18 cellular contexts compared by ENCODE assay signal in the genomic region with DNA sequence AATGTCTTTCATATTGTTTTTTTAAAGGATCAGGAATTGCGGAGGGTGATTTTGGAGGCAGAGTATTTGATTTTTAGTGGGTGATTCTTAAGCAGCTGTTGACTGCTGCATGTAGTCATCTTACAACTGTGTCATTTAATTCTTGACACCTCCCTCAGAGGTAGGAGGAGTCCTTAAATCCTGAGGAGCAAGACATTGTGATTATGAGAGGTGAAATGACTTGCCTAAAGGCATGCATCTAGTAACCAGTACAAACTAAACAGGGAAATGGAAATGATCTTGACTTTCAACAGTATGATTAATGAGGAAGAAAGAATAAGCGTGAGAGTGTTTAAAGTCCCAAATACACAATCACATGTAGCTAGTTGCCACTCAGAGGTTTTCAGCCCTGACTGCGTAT.
DNase-seq lines count a peak whose midpoint lies in the region; ATAC-seq, FAIRE-seq and TF ChIP-seq lines count a peak whose summit lies in the region.
"Had no signal": no experiment of that assay in that cellular context is flagged by ENCODE, and none has a peak within 500 bp of the region (broad histone marks: within the 10 kb centered on the region; RNA-seq: fewer than 3 reads in every experiment).

No MANE protein-coding gene starts in this region.

- peak overlapping the region; percentile 39 for H3K4me2 ChIP-seq in GM23338
- H3K4me2 ChIP-seq in GM12878 (ENCODE audit: control insufficient read depth, insufficient read depth), result no peak overlapping the region
- H3K4me2 ChIP-seq: A549 had no signal

- in situ Hi-C loops in GM12878 (cut with MboI), result no loop called here

- no peak overlapping the region for H3K4me3 Mint-ChIP-seq in GM23338
- H3K4me3 Mint-ChIP-seq: CD14-positive monocyte; CD8-positive, alpha-beta memory T cell had no signal

- no peak overlapping the region for H3K9ac ChIP-seq in GM12878 (ENCODE audit: control insufficient read depth, insufficient read depth, low read length)

- POLR2A ChIA-PET in GM12878 (lab: Charles Lee), result interaction anchor here (1.0 to 1.4 kb wide), 2 partner anchors 16 to 84 kb away, joined by 3 to 8 read pairs; no protein-coding TSS in a partner anchor

- H3K27me3 ChIP-seq in GM23338 (ENCODE audit: insufficient read depth) (no peaks in the 10 kb centered on the region), GM12878 (replicated peaks in 1 of 2; ENCODE audit: control insufficient read depth in 2 of 2, insufficient read depth in 2 of 2, low read length in 1 of 2) (no peaks in the 10 kb centered on the region), foreskin keratinocyte (no peaks in the 10 kb centered on the region)

- H3K79me2 ChIP-seq in GM23338 (replicated peaks; ENCODE audit: insufficient read depth), result no peaks in the 10 kb centered on the region
- no peaks in the 10 kb centered on the region for H3K79me2 ChIP-seq in GM12878 (ENCODE audit: control insufficient read depth, insufficient read depth, low read length)

- RAD21 ChIA-PET in GM12878 (lab: Charles Lee; ENCODE audit: unreplicated experiment), result interaction anchor here (1.0 to 3.1 kb wide), 4 partner anchors 16 to 27 kb away, joined by 3 to 23 read pairs (median 4); no protein-coding TSS in a partner anchor

- no peaks in the 10 kb centered on the region for H3K36me3 ChIP-seq in GM23338 (ENCODE audit: insufficient read depth)
- no peaks in the 10 kb centered on the region for H3K36me3 ChIP-seq in GM12878 (ENCODE audit: control insufficient read depth in 2 of 2, insufficient read depth in 2 of 2, low read length in 1 of 2)

- no peaks in the 10 kb centered on the region for H3F3A ChIP-seq in GM23338 (replicated peaks; ENCODE audit: low read depth)

- TF ChIP-seq CTCF in GM23338 (conservative IDR thresholded peaks at IDR 0.05; ENCODE audit: low read depth in 2 of 2) (no peak), GM12878 (IDR thresholded peaks at IDR 0.05 in 2 of 3, conservative IDR thresholded peaks at IDR 0.05 in 1 of 3; ENCODE audit: control insufficient read depth in 2 of 3, extremely low read depth in 1 of 3, insufficient read depth in 1 of 3, low read depth in 3 of 3, low read length in 3 of 3) (no peak), foreskin keratinocyte (conservative IDR thresholded peaks at IDR 0.05) (no peak)

- TF ChIP-seq EP300 in GM12878 (IDR thresholded peaks at IDR 0.05; ENCODE audit: borderline replicate concordance in 1 of 2, control insufficient read depth in 1 of 2, low read depth in 2 of 2, low read length in 2 of 2), result no peak

- DNase-seq in GM23338 (ENCODE audit: low spot score), result no peak
- DNase-seq in GM12878 (ENCODE audit: low read depth, low spot score), result no peak
- peak in 1 of 2 donors; percentile 33 for DNase-seq in foreskin keratinocyte
- no peak for DNase-seq in activated naive CD4-positive, alpha-beta T cell treated with Interleukin-2 at 50 U/mL for 16 hours
- DNase-seq in NCI-H748 treated with DMSO at 0.1 percent for 48 hours (lab: John Stamatoyannopoulos, UW), result no peak
- no peak for DNase-seq in HTR-8/SVneo (ENCODE audit: insufficient read length, low spot score)
- DNase-seq: CD8-positive, alpha-beta memory T cell; DMS53; GF-D8; IMR-90; KBM-7 had no signal

- H3K4me1 Mint-ChIP-seq in GM23338, result peaks cover 35% of the 10 kb centered on the region
- H3K4me1 Mint-ChIP-seq: CD14-positive monocyte; CD8-positive, alpha-beta memory T cell had no signal

- H3K9me3 ChIP-seq in GM12878 (replicated peaks; ENCODE audit: control insufficient read depth, insufficient read depth, low read length), result no peaks in the 10 kb centered on the region
- H3K9me3 ChIP-seq: A549 had no signal

- H3K9me3 Mint-ChIP-seq in GM23338, result no peaks in the 10 kb centered on the region

- no peaks in the 10 kb centered on the region for H3K36me3 Mint-ChIP-seq in GM23338 (ENCODE audit: low read depth)
- H3K36me3 Mint-ChIP-seq: CD14-positive monocyte; CD8-positive, alpha-beta memory T cell had no signal

- 13% methylated on average over 3 of the region's 3 CpGs for WGBS in GM12878 (ENCODE audit: insufficient coverage, insufficient replicate concordance, low lambda C conversion rate, missing lambda C conversion rate)

- CTCF ChIA-PET in GM12878 (lab: Yijun Ruan, JAX), result interaction anchor here (1.3 to 1.5 kb wide), 3 partner anchors 11 to 19 kb away, joined by 3 to 5 read pairs (median 3); no protein-coding TSS in a partner anchor

- BruUV-seq in GM12878 (replicated peaks; lab: Mats Ljungman, UMichigan), result no TSS peak

- no peak for TF ChIP-seq POLR2A in GM12878 (IDR thresholded peaks at IDR 0.05; ENCODE audit: low read depth, low read length)

- 0 out of 2 replicates have a peak, but pooled peaks cover 3% of the 10 kb centered on the region for H3K9me2 ChIP-seq in GM23338 (ENCODE audit: insufficient read depth)

- ATAC-seq in GM23338, result no peak
- ATAC-seq in GM12878, result peak; percentile 81
- ATAC-seq in foreskin keratinocyte, result peak; percentile 42
- no peak for ATAC-seq in HG03097 (IDR thresholded peaks at IDR 0.05; ENCODE audit: low FRiP score, unreplicated experiment)
- ATAC-seq: A549, HCT116 had no signal

- H3K4me3 ChIP-seq in GM23338 (no peak overlapping the region), GM12878 (no peak overlapping the region)
- H3K4me3 ChIP-seq: A549 had no signal

- H3K27me3 Mint-ChIP-seq in GM23338 (ENCODE audit: insufficient read depth, low read depth, poor library complexity), result peaks cover 3% of the 10 kb centered on the region
- H3K27me3 Mint-ChIP-seq: CD8-positive, alpha-beta memory T cell had no signal

- no peak overlapping the region for H3K27ac Mint-ChIP-seq in GM23338
- H3K27ac Mint-ChIP-seq: CD14-positive monocyte; CD8-positive, alpha-beta memory T cell had no signal

- H3K27ac ChIP-seq in GM23338 (ENCODE audit: low read depth) (no peak overlapping the region), GM12878 (ENCODE audit: control insufficient read depth, insufficient read depth) (no peak overlapping the region), foreskin keratinocyte (no peak overlapping the region)
- H3K27ac ChIP-seq: A549, HL-60 had no signal

- intact Hi-C loops in GM12878 (cut with micrococcal nuclease; ENCODE audit: unreplicated experiment), result no loop called here

- H3K4me1 ChIP-seq in GM23338 (ENCODE audit: insufficient read depth) (peaks cover 35% of the 10 kb centered on the region), GM12878 (ENCODE audit: control insufficient read depth, insufficient read depth, low read length) (no peaks in the 10 kb centered on the region), foreskin keratinocyte (peaks cover 11% of the 10 kb centered on the region)
- H3K4me1 ChIP-seq: A549 had no signal

- FAIRE-seq in GM12878 (lab: Jason Lieb, UNC) (no peak), HTR-8/SVneo (lab: Jason Lieb, UNC) (no peak)
- FAIRE-seq: A549, GM18507, H54 had no signal

- no peaks in the 10 kb centered on the region for H4K20me1 ChIP-seq in GM23338 (replicated peaks; ENCODE audit: insufficient read depth)
- no peaks in the 10 kb centered on the region for H4K20me1 ChIP-seq in GM12878 (ENCODE audit: control insufficient read depth, insufficient read depth)

- SMC1A ChIA-PET in GM12878 (lab: Charles Lee; ENCODE audit: uncharacterized antibody, unreplicated experiment), result interaction anchor here (0.7 to 2.8 kb wide), 8 partner anchors 9 to 34 kb away, joined by 3 to 12 read pairs (median 5); no protein-coding TSS in a partner anchor

- no peak overlapping the region for H2AFZ ChIP-seq in GM23338
- no peak overlapping the region for H2AFZ ChIP-seq in GM12878 (ENCODE audit: control insufficient read depth, low read depth, low read length)

- no peak for TF ChIP-seq RAD21 in GM12878 (IDR thresholded peaks at IDR 0.05; ENCODE audit: insufficient read depth, low read depth, low read length)

TF ChIP-seq in GM23338, 12 proteins besides CTCF, POLR2A, EP300 and RAD21 (continues in another document):
- TF ChIP-seq JUNB (IDR thresholded peaks at IDR 0.05; ENCODE audit: unreplicated experiment), result no peak

TF ChIP-seq in GM12878, 131 proteins besides CTCF, POLR2A, EP300 and RAD21:
- TF ChIP-seq ZBED1 (IDR thresholded peaks at IDR 0.05; ENCODE audit: borderline replicate concordance) (no peak), BHLHE40 (IDR thresholded peaks at IDR 0.05; ENCODE audit: borderline replicate concordance in 1 of 2, low read depth in 2 of 2, low read length in 1 of 2) (peak in 1 of 2 experiments; percentile 11; a peak in 1 of 4 replicates), MYC (IDR thresholded peaks at IDR 0.05; ENCODE audit: insufficient read depth, insufficient read length, insufficient replicate concordance, low read length, severe bottlenecking) (no peak), IKZF2 (IDR thresholded peaks at IDR 0.05) (peak; percentile 42 to 73; a peak in 2 of 4 replicates), MTA2 (IDR thresholded peaks at IDR 0.05; ENCODE audit: low read depth) (peak; percentile 67; the same call in 1 of the 2 replicates)
- TF ChIP-seq, protein P1, sequence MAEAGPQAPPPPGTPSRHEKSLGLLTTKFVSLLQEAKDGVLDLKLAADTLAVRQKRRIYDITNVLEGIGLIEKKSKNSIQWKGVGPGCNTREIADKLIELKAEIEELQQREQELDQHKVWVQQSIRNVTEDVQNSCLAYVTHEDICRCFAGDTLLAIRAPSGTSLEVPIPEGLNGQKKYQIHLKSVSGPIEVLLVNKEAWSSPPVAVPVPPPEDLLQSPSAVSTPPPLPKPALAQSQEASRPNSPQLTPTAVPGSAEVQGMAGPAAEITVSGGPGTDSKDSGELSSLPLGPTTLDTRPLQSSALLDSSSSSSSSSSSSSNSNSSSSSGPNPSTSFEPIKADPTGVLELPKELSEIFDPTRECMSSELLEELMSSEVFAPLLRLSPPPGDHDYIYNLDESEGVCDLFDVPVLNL (IDR thresholded peaks at IDR 0.05; ENCODE audit: low read depth, low read length), result no peak
TF ChIP-seq in GM12878: peak in this region for 3.

Comparison
In these comparisons a context has a peak if more than half of its experiments do, and no peak if none do; other contexts are left out.
1. ATAC-seq: peak in GM12878 (single experiment) and foreskin keratinocyte (single experiment); none in GM23338 (single experiment) and HG03097 (single experiment).